Comparison of ENCODE assay signal across 28 cellular contexts in genomic region chr19:30136591-30136990, GRCh38.
"Had no signal": no experiment of that assay in that cellular context is flagged by ENCODE, and none has a peak within 500 bp of the region (broad histone marks: within the 10 kb centered on the region; RNA-seq: fewer than 3 reads in every experiment).

No MANE protein-coding gene starts in this region.

- H3K36me3 ChIP-seq: ascending aorta, brain microvascular endothelial cell, cardiac muscle cell, Peyer's patch, SJCRH30 had no signal

- H3K4me1 ChIP-seq: ascending aorta, Peyer's patch, SJCRH30 had no signal

- H3K27ac ChIP-seq: ascending aorta, brain microvascular endothelial cell, cardiac muscle cell, Peyer's patch, RWPE1, SJCRH30, VCaP had no signal

- H3K4me3 Mint-ChIP-seq: activated CD4-positive, alpha-beta memory T cell treated with anti-CD3 and anti-CD28 coated beads for 36 hours; activated CD4-positive, alpha-beta T cell treated with anti-CD3 and anti-CD28 coated beads, Interleukin-2, amount 10 ng/mL, durations not matched to agents 7 days and 5 days; activated naive CD8-positive, alpha-beta T cell treated with anti-CD3 and anti-CD28 coated beads, Interleukin-2, amount 50 U/mL, for 24 hours; activated T-cell treated with anti-CD3 and anti-CD28 coated beads, Interleukin-2, amount 50 U/mL, for 4 hours had no signal

- H3K36me3 Mint-ChIP-seq: activated CD4-positive, alpha-beta memory T cell treated with anti-CD3 and anti-CD28 coated beads for 36 hours; activated naive CD4-positive, alpha-beta T cell treated with anti-CD3 and anti-CD28 coated beads, Interleukin-2, amount 50 U/mL, for 72 hours had no signal

- H3K9ac ChIP-seq: SK-N-SH had no signal

- H3K27ac Mint-ChIP-seq: activated CD4-positive, alpha-beta memory T cell treated with anti-CD3 and anti-CD28 coated beads for 36 hours; activated CD4-positive, alpha-beta T cell treated with anti-CD3 and anti-CD28 coated beads, Interleukin-2, amount 10 ng/mL, durations not matched to agents 7 days and 5 days; activated naive CD4-positive, alpha-beta T cell treated with anti-CD3 and anti-CD28 coated beads, Interleukin-2, amount 50 U/mL, for 72 hours; activated naive CD8-positive, alpha-beta T cell treated with anti-CD3 and anti-CD28 coated beads, Interleukin-2, amount 50 U/mL, for 24 hours had no signal

- H3K27me3 ChIP-seq: ascending aorta, brain microvascular endothelial cell, cardiac muscle cell, Peyer's patch, SJCRH30 had no signal

- H3K9me3 Mint-ChIP-seq: activated CD4-positive, alpha-beta memory T cell treated with anti-CD3 and anti-CD28 coated beads for 36 hours; activated CD4-positive, alpha-beta T cell treated with anti-CD3 and anti-CD28 coated beads, Interleukin-2, amount 10 ng/mL, durations not matched to agents 7 days and 5 days; activated naive CD4-positive, alpha-beta T cell treated with anti-CD3 and anti-CD28 coated beads, Interleukin-2, amount 50 U/mL, for 72 hours; activated naive CD8-positive, alpha-beta T cell treated with anti-CD3 and anti-CD28 coated beads, Interleukin-2, amount 50 U/mL, for 24 hours; activated T-cell treated with anti-CD3 and anti-CD28 coated beads, Interleukin-2, amount 50 U/mL, for 4 hours had no signal

- H3K27me3 Mint-ChIP-seq: activated CD4-positive, alpha-beta T cell treated with anti-CD3 and anti-CD28 coated beads, Interleukin-2, amount 10 ng/mL, durations not matched to agents 7 days and 5 days had no signal

- H3K4me1 Mint-ChIP-seq: activated CD4-positive, alpha-beta T cell treated with anti-CD3 and anti-CD28 coated beads, Interleukin-2, amount 10 ng/mL, durations not matched to agents 7 days and 5 days; activated naive CD8-positive, alpha-beta T cell treated with anti-CD3 and anti-CD28 coated beads, Interleukin-2, amount 50 U/mL, for 24 hours had no signal

- H3K4me3 ChIP-seq: ascending aorta, cardiac muscle cell, Peyer's patch, SJCRH30 had no signal

- H3K4me2 ChIP-seq: SK-N-SH had no signal

- H3K9me3 ChIP-seq: ascending aorta, Peyer's patch, SJCRH30, SK-N-SH had no signal

- DNase-seq: activated CD4-positive, alpha-beta memory T cell treated with anti-CD3 and anti-CD28 coated beads for 36 hours; activated CD4-positive, alpha-beta T cell treated with anti-CD3 and anti-CD28 coated beads, Interleukin-2, amount 10 ng/mL, durations not matched to agents 7 days and 5 days; activated CD4-positive, CD25-positive, alpha-beta regulatory T cell; activated CD8-positive, alpha-beta memory T cell treated with anti-CD3 and anti-CD28 coated beads for 24 hours; activated effector memory CD4-positive, alpha-beta T cell treated with anti-CD3 and anti-CD28 coated beads, Interleukin-2, amount 50 U/mL, for 16 hours; activated naive CD4-positive, alpha-beta T cell treated with Interleukin-2 at 50 U/mL for 16 hours; activated naive CD8-positive, alpha-beta T cell treated with anti-CD3 and anti-CD28 coated beads, Interleukin-2, amount 50 U/mL, for 24 hours; activated T-cell treated with anti-CD3 and anti-CD28 coated beads, Interleukin-2, amount 50 U/mL, for 4 hours; amniotic stem cell; brain microvascular endothelial cell; NCI-H1092; NCI-H1417; NCI-H1930; NCI-H2107; NCI-H2171 treated with DMSO at 0.1 percent for 48 hours; NCI-H226; NCI-H526 treated with DMSO at 0.1 percent for 48 hours; NCI-H82; Peyer's patch; Right ventricle myocardium superior; SJCRH30; T-helper 1 cell had no signal

- ATAC-seq: activated naive CD4-positive, alpha-beta T cell treated with anti-CD3 and anti-CD28 coated beads, Interleukin-2, amount 50 U/mL, for 72 hours; activated naive CD8-positive, alpha-beta T cell treated with anti-CD3 and anti-CD28 coated beads, Interleukin-2, amount 50 U/mL, for 24 hours; activated T-cell treated with anti-CD3 and anti-CD28 coated beads, Interleukin-2, amount 50 U/mL, for 4 hours had no signal
